In genomic region chr21:33267250-33267649, GRCh38 we compare ENCODE assay signal across 1 cellular context.
A peak's percentile ranks its signal among the peaks of the same experiment; 100 is the strongest.
TF ChIP-seq lines count a peak whose summit lies in the region.

No MANE protein-coding gene starts in this region.

TF ChIP-seq in HepG2, 621 proteins besides CTCF, POLR2A, EP300 and RAD21:
- TF ChIP-seq RBAK (CRISPR knock-in tag; IDR thresholded peaks at IDR 0.05): no peak
- 0 out of 2 replicates have a peak, but pooled peaks have one; percentile 25 for TF ChIP-seq ZNF512 (CRISPR knock-in tag; IDR thresholded peaks at IDR 0.05)
